ENCODE assay signal across 1 cellular context in the genomic region with DNA sequence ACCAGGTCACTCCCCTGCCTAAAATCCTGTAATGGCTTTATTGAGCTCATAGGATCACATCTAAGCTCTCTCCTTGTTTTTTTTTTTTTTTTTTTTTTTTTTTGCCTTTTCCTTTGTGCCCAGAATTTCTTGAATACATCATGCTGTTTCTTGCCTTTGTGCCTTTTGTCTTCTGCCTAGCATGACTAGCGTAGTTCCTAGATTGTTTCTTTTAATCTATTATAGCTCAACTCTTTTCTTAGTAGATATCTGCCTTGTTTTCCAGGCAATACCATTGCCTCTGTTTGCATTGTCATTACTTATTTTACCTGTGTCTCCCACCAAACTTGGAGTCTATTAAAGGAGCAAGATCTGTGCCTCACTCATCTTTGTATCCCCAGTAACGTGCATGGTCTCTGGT.
TF ChIP-seq lines count a peak whose summit lies in the region.

No MANE protein-coding gene starts in this region.

TF ChIP-seq in H1, 55 proteins besides CTCF, POLR2A, EP300 and RAD21:
- TF ChIP-seq CEBPB (IDR thresholded peaks at IDR 0.05; ENCODE audit: low read depth, low read length), result no peak
- TF ChIP-seq, protein P1, sequence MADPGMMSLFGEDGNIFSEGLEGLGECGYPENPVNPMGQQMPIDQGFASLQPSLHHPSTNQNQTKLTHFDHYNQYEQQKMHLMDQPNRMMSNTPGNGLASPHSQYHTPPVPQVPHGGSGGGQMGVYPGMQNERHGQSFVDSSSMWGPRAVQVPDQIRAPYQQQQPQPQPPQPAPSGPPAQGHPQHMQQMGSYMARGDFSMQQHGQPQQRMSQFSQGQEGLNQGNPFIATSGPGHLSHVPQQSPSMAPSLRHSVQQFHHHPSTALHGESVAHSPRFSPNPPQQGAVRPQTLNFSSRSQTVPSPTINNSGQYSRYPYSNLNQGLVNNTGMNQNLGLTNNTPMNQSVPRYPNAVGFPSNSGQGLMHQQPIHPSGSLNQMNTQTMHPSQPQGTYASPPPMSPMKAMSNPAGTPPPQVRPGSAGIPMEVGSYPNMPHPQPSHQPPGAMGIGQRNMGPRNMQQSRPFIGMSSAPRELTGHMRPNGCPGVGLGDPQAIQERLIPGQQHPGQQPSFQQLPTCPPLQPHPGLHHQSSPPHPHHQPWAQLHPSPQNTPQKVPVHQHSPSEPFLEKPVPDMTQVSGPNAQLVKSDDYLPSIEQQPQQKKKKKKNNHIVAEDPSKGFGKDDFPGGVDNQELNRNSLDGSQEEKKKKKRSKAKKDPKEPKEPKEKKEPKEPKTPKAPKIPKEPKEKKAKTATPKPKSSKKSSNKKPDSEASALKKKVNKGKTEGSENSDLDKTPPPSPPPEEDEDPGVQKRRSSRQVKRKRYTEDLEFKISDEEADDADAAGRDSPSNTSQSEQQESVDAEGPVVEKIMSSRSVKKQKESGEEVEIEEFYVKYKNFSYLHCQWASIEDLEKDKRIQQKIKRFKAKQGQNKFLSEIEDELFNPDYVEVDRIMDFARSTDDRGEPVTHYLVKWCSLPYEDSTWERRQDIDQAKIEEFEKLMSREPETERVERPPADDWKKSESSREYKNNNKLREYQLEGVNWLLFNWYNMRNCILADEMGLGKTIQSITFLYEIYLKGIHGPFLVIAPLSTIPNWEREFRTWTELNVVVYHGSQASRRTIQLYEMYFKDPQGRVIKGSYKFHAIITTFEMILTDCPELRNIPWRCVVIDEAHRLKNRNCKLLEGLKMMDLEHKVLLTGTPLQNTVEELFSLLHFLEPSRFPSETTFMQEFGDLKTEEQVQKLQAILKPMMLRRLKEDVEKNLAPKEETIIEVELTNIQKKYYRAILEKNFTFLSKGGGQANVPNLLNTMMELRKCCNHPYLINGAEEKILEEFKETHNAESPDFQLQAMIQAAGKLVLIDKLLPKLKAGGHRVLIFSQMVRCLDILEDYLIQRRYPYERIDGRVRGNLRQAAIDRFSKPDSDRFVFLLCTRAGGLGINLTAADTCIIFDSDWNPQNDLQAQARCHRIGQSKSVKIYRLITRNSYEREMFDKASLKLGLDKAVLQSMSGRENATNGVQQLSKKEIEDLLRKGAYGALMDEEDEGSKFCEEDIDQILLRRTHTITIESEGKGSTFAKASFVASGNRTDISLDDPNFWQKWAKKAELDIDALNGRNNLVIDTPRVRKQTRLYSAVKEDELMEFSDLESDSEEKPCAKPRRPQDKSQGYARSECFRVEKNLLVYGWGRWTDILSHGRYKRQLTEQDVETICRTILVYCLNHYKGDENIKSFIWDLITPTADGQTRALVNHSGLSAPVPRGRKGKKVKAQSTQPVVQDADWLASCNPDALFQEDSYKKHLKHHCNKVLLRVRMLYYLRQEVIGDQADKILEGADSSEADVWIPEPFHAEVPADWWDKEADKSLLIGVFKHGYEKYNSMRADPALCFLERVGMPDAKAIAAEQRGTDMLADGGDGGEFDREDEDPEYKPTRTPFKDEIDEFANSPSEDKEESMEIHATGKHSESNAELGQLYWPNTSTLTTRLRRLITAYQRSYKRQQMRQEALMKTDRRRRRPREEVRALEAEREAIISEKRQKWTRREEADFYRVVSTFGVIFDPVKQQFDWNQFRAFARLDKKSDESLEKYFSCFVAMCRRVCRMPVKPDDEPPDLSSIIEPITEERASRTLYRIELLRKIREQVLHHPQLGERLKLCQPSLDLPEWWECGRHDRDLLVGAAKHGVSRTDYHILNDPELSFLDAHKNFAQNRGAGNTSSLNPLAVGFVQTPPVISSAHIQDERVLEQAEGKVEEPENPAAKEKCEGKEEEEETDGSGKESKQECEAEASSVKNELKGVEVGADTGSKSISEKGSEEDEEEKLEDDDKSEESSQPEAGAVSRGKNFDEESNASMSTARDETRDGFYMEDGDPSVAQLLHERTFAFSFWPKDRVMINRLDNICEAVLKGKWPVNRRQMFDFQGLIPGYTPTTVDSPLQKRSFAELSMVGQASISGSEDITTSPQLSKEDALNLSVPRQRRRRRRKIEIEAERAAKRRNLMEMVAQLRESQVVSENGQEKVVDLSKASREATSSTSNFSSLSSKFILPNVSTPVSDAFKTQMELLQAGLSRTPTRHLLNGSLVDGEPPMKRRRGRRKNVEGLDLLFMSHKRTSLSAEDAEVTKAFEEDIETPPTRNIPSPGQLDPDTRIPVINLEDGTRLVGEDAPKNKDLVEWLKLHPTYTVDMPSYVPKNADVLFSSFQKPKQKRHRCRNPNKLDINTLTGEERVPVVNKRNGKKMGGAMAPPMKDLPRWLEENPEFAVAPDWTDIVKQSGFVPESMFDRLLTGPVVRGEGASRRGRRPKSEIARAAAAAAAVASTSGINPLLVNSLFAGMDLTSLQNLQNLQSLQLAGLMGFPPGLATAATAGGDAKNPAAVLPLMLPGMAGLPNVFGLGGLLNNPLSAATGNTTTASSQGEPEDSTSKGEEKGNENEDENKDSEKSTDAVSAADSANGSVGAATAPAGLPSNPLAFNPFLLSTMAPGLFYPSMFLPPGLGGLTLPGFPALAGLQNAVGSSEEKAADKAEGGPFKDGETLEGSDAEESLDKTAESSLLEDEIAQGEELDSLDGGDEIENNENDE (IDR thresholded peaks at IDR 0.05; ENCODE audit: insufficient replicate concordance, low read length), result peak; percentile 28
- no peak for TF ChIP-seq NRF1 (IDR thresholded peaks at IDR 0.05; ENCODE audit: low read depth, low read length)
- TF ChIP-seq, protein P2, sequence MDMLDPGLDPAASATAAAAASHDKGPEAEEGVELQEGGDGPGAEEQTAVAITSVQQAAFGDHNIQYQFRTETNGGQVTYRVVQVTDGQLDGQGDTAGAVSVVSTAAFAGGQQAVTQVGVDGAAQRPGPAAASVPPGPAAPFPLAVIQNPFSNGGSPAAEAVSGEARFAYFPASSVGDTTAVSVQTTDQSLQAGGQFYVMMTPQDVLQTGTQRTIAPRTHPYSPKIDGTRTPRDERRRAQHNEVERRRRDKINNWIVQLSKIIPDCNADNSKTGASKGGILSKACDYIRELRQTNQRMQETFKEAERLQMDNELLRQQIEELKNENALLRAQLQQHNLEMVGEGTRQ (IDR thresholded peaks at IDR 0.05; ENCODE audit: low read length), result no peak
- TF ChIP-seq POU5F1 (IDR thresholded peaks at IDR 0.05; ENCODE audit: low read depth, low read length), result 0 out of 2 replicates have a peak, but pooled peaks have one; percentile 22
- TF ChIP-seq NANOG (IDR thresholded peaks at IDR 0.05; ENCODE audit: insufficient read depth, low read depth, low read length, poor library complexity, severe bottlenecking), result peak; percentile 60
- no peak for TF ChIP-seq TAF1 (IDR thresholded peaks at IDR 0.05; ENCODE audit: low read depth, low read length)
- TF ChIP-seq SP1 (IDR thresholded peaks at IDR 0.05; ENCODE audit: low read depth, low read length), result 0 out of 2 replicates have a peak, but pooled peaks have one; percentile 49
- TF ChIP-seq SP2 (IDR thresholded peaks at IDR 0.05; ENCODE audit: low read length), result no peak
- TF ChIP-seq MAFK (IDR thresholded peaks at IDR 0.05; ENCODE audit: low read depth, low read length), result 0 out of 2 replicates have a peak, but pooled peaks have one; percentile 13
- no peak for TF ChIP-seq FOSL1 (IDR thresholded peaks at IDR 0.05; ENCODE audit: insufficient read depth, low read depth, low read length)
